In genomic region chrX:151973262-151973661, GRCh38 we compare ENCODE assay signal across 10 cellular contexts. TPM values are rescaled to one million over a fixed set of nuclear protein-coding genes. Genes with fewer than 3 reads are reported as not detected.
A peak's percentile ranks its signal among the peaks of the same experiment; 100 is the strongest.
DNase-seq lines count a peak whose midpoint lies in the region; ATAC-seq, FAIRE-seq and TF ChIP-seq lines count a peak whose summit lies in the region.
"Had no signal": no experiment of that assay in that cellular context is flagged by ENCODE, and none has a peak within 500 bp of the region (broad histone marks: within the 10 kb centered on the region; RNA-seq: fewer than 3 reads in every experiment).

No MANE protein-coding gene starts in this region.

- TF ChIP-seq RAD21 in K562 (CRISPR knock-in tag; conservative IDR thresholded peaks at IDR 0.05 in 1 of 2, IDR thresholded peaks at IDR 0.05 in 1 of 2) = no peak

- H2AFZ ChIP-seq in K562 (ENCODE audit: low read depth, low read length) = 0 out of 2 replicates have a peak overlapping the region, but pooled peaks have one; percentile 32

- in situ Hi-C loops in K562 (cut with MboI) = no loop called here

- no peak overlapping the region for H3K4me3 Mint-ChIP-seq in activated CD4-positive, alpha-beta memory T cell treated with anti-CD3 and anti-CD28 coated beads for 36 hours
- H3K4me3 Mint-ChIP-seq: central memory CD8-positive, alpha-beta T cell had no signal

- POLR2A ChIA-PET in K562 (lab: Yijun Ruan, JAX) = interaction anchor here (0.7 to 4.4 kb wide), 12 partner anchors 10 to 648 kb away, joined by 3 to 45 read pairs (median 4); no protein-coding TSS in a partner anchor
- POLR2A ChIA-PET in activated CD4-positive, alpha-beta memory T cell treated with anti-CD3 and anti-CD28 coated beads for 36 hours (lab: Charles Lee) = no interaction called here

- H3K4me2 ChIP-seq in K562 (ENCODE audit: insufficient read depth, low read length) = peak overlapping the region; percentile 98

- H3K27ac ChIP-seq in K562 (ENCODE audit: extremely low read depth, low read depth, low read length) = peak overlapping the region; percentile 83
- no peak overlapping the region for H3K27ac ChIP-seq in iPS-20b (ENCODE audit: low read length)
- peak overlapping the region; percentile 86 for H3K27ac ChIP-seq in subcutaneous abdominal adipose tissue (ENCODE audit: low read depth, low read length)

- H3K9me1 ChIP-seq in K562 (ENCODE audit: control insufficient read depth, insufficient read depth, low read length) = peaks cover 2% of the 10 kb centered on the region

- H3K9me3 Mint-ChIP-seq in activated CD4-positive, alpha-beta memory T cell treated with anti-CD3 and anti-CD28 coated beads for 36 hours = no peaks in the 10 kb centered on the region

- TF ChIP-seq POLR2A in K562 (conservative IDR thresholded peaks at IDR 0.05) = no peak

- no peak overlapping the region for H3K27ac Mint-ChIP-seq in activated CD4-positive, alpha-beta memory T cell treated with anti-CD3 and anti-CD28 coated beads for 36 hours

- 0% methylated on average over 2 of the region's 4 CpGs for WGBS in K562 (ENCODE audit: insufficient coverage, low coverage, missing lambda C conversion rate)

- H3K4me1 ChIP-seq in K562 (replicated peaks in 1 of 2; ENCODE audit: control insufficient read depth in 2 of 2, insufficient read depth in 2 of 2, low read length in 2 of 2) = peaks cover 20 to 26% of the 10 kb centered on the region in 2 experiments; a peak in 4 of 5 replicates
- peaks cover 2% of the 10 kb centered on the region; the same call in 1 of the 2 replicates for H3K4me1 ChIP-seq in iPS-20b (ENCODE audit: insufficient read depth, low read length)
- H3K4me1 ChIP-seq in subcutaneous abdominal adipose tissue (ENCODE audit: control insufficient read depth in 5 of 5, insufficient read depth in 5 of 5, low read length in 5 of 5) = peaks cover 9 to 59% (median 34%) of the 10 kb centered on the region in 5 donors

- no peaks in the 10 kb centered on the region for H3K4me1 Mint-ChIP-seq in activated CD4-positive, alpha-beta memory T cell treated with anti-CD3 and anti-CD28 coated beads for 36 hours (ENCODE audit: low read depth)
- H3K4me1 Mint-ChIP-seq: central memory CD8-positive, alpha-beta T cell had no signal

- DNase-seq in HPDE6-E6E7 (ENCODE audit: extremely low spot score) (peak; percentile 47), K562 (ENCODE audit: extremely low read depth in 1 of 4, low spot score in 3 of 4) (no peak), ureter (ENCODE audit: low spot score) (no peak), HUDEP-2 (lab: John Stamatoyannopoulos, UW; ENCODE audit: unreplicated experiment in 76 of 76) (no peak)
- DNase-seq in activated CD4-positive, alpha-beta memory T cell treated with anti-CD3 and anti-CD28 coated beads for 36 hours = no peak

- intact Hi-C loops in K562 (cut with micrococcal nuclease) = loop anchor here (5.0 to 10.0 kb wide), 3 partner anchors 152 to 369 kb away; no protein-coding TSS in a partner anchor
- intact Hi-C loops in activated CD4-positive, alpha-beta memory T cell treated with anti-CD3 and anti-CD28 coated beads for 36 hours (cut with micrococcal nuclease) = no loop called here

- ATAC-seq in K562 = peak; percentile 21; the same call in 2 of the 3 replicates
- ATAC-seq in HG03095 (IDR thresholded peaks at IDR 0.05; ENCODE audit: unreplicated experiment) = no peak

- H3K36me3 ChIP-seq in K562 (ENCODE audit: control insufficient read depth, insufficient read depth, low read length) = peaks cover 41% of the 10 kb centered on the region
- no peaks in the 10 kb centered on the region; the same call in 1 of the 2 replicates for H3K36me3 ChIP-seq in iPS-20b (ENCODE audit: insufficient read depth, low read depth, low read length)
- H3K36me3 ChIP-seq in subcutaneous abdominal adipose tissue (ENCODE audit: control insufficient read depth in 5 of 5, insufficient read depth in 5 of 5, low read length in 5 of 5) = peaks cover 5 to 19% (median 18%) of the 10 kb centered on the region in 5 donors

- H3K79me2 ChIP-seq in K562 (ENCODE audit: control insufficient read depth, insufficient read depth, low read length) = peaks cover 90% of the 10 kb centered on the region

- no peak for TF ChIP-seq EP300 in K562 (IDR thresholded peaks at IDR 0.05; ENCODE audit: low read length)

- FAIRE-seq in K562 (lab: Jason Lieb, UNC) = no peak
- FAIRE-seq: G401.6 had no signal

- H3K4me3 ChIP-seq in K562 = peak overlapping the region; percentile 93
- peak overlapping the region; percentile 54; the same call in 1 of the 2 replicates for H3K4me3 ChIP-seq in iPS-20b (ENCODE audit: low read length)
- peak overlapping the region; percentile 67 to 86 (median 74) for H3K4me3 ChIP-seq in subcutaneous abdominal adipose tissue (ENCODE audit: low read depth in 1 of 5, low read length in 5 of 5)

- BruUV-seq in K562 (replicated peaks; lab: Mats Ljungman, UMichigan) = no TSS peak

- peaks cover 17% of the 10 kb centered on the region for H4K20me1 ChIP-seq in K562 (replicated peaks; ENCODE audit: control insufficient read depth, insufficient read depth, low read length)

- CTCF ChIA-PET in K562 (lab: Yijun Ruan, JAX; ENCODE audit: low intra/inter-chr PET ratio) = no interaction called here
- CTCF ChIA-PET in activated CD4-positive, alpha-beta memory T cell treated with anti-CD3 and anti-CD28 coated beads for 36 hours (lab: Charles Lee) = interaction anchor here (0.5 kb wide), 1 partner anchor 223 kb away, joined by 3 read pairs; no protein-coding TSS in a partner anchor

- H3K9ac ChIP-seq in K562 (ENCODE audit: insufficient read depth in 1 of 2, low read depth in 2 of 2, low read length in 2 of 2) (peak overlapping the region; percentile 83 to 92; a peak in 3 of 4 replicates), iPS-20b (ENCODE audit: low read depth, low read length) (no peak overlapping the region), subcutaneous abdominal adipose tissue (ENCODE audit: low read length in 5 of 5) (peak overlapping the region; percentile 6 to 85 (median 78))

- H3K36me3 Mint-ChIP-seq in activated CD4-positive, alpha-beta memory T cell treated with anti-CD3 and anti-CD28 coated beads for 36 hours = no peaks in the 10 kb centered on the region

- H3K27me3 Mint-ChIP-seq in activated CD4-positive, alpha-beta memory T cell treated with anti-CD3 and anti-CD28 coated beads for 36 hours = peaks cover 10% of the 10 kb centered on the region

- no peak for TF ChIP-seq CTCF in K562 (IDR thresholded peaks at IDR 0.05 in 2 of 3, conservative IDR thresholded peaks at IDR 0.05 in 1 of 3; ENCODE audit: insufficient read depth in 2 of 3, low read depth in 1 of 3, low read length in 3 of 3)

- H3K27me3 ChIP-seq in K562 (ENCODE audit: control insufficient read depth in 2 of 2, insufficient read depth in 2 of 2, low read length in 2 of 2) (no peaks in the 10 kb centered on the region), iPS-20b (ENCODE audit: insufficient read depth, low read length) (peaks cover 34% of the 10 kb centered on the region), subcutaneous abdominal adipose tissue (ENCODE audit: control insufficient read depth in 5 of 5, insufficient read depth in 4 of 5, low read length in 5 of 5) (peaks cover 0 to 4% (median 0%) of the 10 kb centered on the region in 5 donors)

- H3K9me3 ChIP-seq in K562 (replicated peaks; ENCODE audit: control insufficient read depth, insufficient read depth, low read depth, low read length) (no peaks in the 10 kb centered on the region), iPS-20b (ENCODE audit: insufficient read depth, low read depth, low read length) (no peaks in the 10 kb centered on the region), subcutaneous abdominal adipose tissue (ENCODE audit: control insufficient read depth in 5 of 5, low read length in 5 of 5) (no peaks in the 10 kb centered on the region)

TF ChIP-seq in K562, 482 proteins besides CTCF, POLR2A, EP300 and RAD21:
- TF ChIP-seq SUPT5H (IDR thresholded peaks at IDR 0.05) (0 out of 2 replicates have a peak, but pooled peaks have one; percentile 16), MLLT1 (IDR thresholded peaks at IDR 0.05) (peak in 1 of 2 experiments; percentile 49; a peak in 1 of 4 replicates), MIER1 (IDR thresholded peaks at IDR 0.05; ENCODE audit: low read depth) (0 out of 2 replicates have a peak, but pooled peaks have one; percentile 68), MAZ (CRISPR knock-in tag; conservative IDR thresholded peaks at IDR 0.05 in 1 of 2, IDR thresholded peaks at IDR 0.05 in 1 of 2) (no peak), IFI16 (CRISPR knock-in tag; IDR thresholded peaks at IDR 0.05) (no peak)
TF ChIP-seq in K562: peak in this region for 3.

RNA-seq across cellular contexts. Expression of gene GABRE, which starts 1.2 kb away (rescaled TPM):
- 1,979 and 3,193 TPM in 2 replicates for total RNA-seq in K562 (2011; cell fraction: chromatin; rRNA removed; ENCODE audit: low replicate concordance)
- total RNA-seq in K562 (2011; cell fraction: nucleolus; rRNA removed) = 1,194 and 1,370 TPM in 2 replicates
- 1,271 and 1,721 TPM in 2 replicates for total RNA-seq in K562 (2011; cell fraction: nucleoplasm; rRNA removed)
- 134 and 135 TPM in 2 replicates for total RNA-seq in K562 (2014; rRNA removed)
- 134 and 136 TPM in 2 replicates for total RNA-seq in K562 (2014; rRNA removed; fragmentation: Illumina TruSeq; extraction: Trizol)
- total RNA-seq in K562 (2015; rRNA removed; fragmentation: Illumina TruSeq; extraction: Trizol) = 157 and 159 TPM in 2 replicates
- total RNA-seq in K562 (2021) = 145 and 184 TPM in 2 replicates
- 456 and 488 TPM in 2 replicates for polyA plus RNA-seq in K562 (2011; rRNA removed)
- polyA plus RNA-seq in K562 (2011; cell fraction: cytosol; rRNA removed) = 146 and 238 TPM in 2 replicates
- polyA plus RNA-seq in K562 (2011; cell fraction: nucleus; rRNA removed) = 6,895 and 10,688 TPM in 2 replicates
- 190 and 224 TPM in 2 replicates for polyA plus RNA-seq in K562 (2012)
- polyA plus RNA-seq in K562 (2014; fragmentation: Illumina TruSeq; extraction: Trizol) = 118 and 148 TPM in 2 replicates
- polyA plus RNA-seq in K562 (2014; fragmentation: Nextera tagmentation; extraction: Ambion mirVana) = 10 to 100 TPM; 23.1 to 40.7 TPM
- polyA plus RNA-seq in K562 (2014; rRNA removed) = 189 and 192 TPM in 2 replicates
- polyA minus RNA-seq in K562 (2011; rRNA and poly(A)+ RNA removed) = 995 and 1,048 TPM in 2 replicates
- polyA minus RNA-seq in K562 (2011; cell fraction: cytosol; rRNA and poly(A)+ RNA removed) = 133 and 155 TPM in 2 replicates
- 2,871 and 2,924 TPM in 2 replicates for polyA minus RNA-seq in K562 (2011; cell fraction: nucleus; rRNA and poly(A)+ RNA removed)
- total RNA-seq in ureter = 97.8 TPM
- not detected for total RNA-seq in activated CD4-positive, alpha-beta memory T cell treated with anti-CD3 and anti-CD28 coated beads for 36 hours

Comparison
In these comparisons a context has a peak if more than half of its experiments do, and no peak if none do; other contexts are left out.
1. RNA of gene GABRE, which starts 1.2 kb away (total RNA-seq): 134 to 3,193 TPM in K562 and 97.8 TPM in ureter (single experiment); not detected in activated CD4-positive, alpha-beta memory T cell treated with anti-CD3 and anti-CD28 coated beads for 36 hours; every median in the first group is over 10 times any median in the second.
2. Peak in every context shown above with its lines, with median percentiles within 50 percentile points of each other: H3K4me3 ChIP-seq.